ENCODE assay signal across 2 cellular contexts in the genomic region with DNA sequence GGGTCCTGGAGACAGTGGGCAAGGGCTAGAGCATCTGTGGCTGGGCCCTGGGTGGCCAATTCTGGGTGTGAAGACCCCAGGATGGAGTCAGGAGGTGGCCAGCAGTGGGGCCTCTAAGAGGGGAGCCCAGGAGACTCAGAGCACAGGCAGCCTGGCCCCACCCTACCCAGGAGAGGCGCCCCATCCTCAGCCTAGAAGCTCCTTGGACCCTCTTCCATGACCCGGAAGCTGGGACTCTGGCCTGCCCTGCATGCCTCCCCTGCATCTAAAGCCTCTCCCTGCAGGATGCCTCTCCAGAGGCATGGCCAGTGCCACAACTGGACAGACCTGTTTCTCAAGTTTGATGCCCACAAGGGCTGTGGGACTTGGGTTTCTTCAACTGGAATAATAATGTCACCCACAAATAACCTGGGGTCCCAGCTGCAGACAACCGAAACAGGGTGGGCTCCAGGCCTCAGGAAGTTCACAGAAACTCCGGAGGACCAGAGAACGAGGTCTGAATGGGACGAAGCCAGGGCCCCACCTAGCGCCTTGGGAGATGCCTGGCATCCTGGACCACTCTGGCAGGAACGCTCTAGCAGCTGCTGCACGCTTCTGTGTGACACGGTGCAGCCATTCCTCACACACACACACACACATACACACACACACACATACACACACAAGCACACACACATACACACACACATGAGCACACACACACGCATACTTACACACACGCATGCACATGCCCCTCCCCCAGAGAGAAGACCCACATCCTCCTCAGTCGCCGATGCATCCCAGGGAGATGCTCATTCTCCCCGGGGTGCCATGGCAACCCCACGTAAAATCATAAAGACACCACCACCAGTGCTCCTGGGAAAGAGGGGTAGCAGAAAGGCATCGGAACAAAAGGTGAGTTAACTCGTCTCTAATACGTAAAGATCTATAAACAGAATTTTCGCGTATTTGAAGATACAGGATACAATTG.
TF ChIP-seq lines count a peak whose summit lies in the region.

No MANE protein-coding gene starts in this region.

TF ChIP-seq in HCT116, 20 proteins besides CTCF, POLR2A, EP300 and RAD21 (continued from another document):
- TF ChIP-seq, protein P1, sequence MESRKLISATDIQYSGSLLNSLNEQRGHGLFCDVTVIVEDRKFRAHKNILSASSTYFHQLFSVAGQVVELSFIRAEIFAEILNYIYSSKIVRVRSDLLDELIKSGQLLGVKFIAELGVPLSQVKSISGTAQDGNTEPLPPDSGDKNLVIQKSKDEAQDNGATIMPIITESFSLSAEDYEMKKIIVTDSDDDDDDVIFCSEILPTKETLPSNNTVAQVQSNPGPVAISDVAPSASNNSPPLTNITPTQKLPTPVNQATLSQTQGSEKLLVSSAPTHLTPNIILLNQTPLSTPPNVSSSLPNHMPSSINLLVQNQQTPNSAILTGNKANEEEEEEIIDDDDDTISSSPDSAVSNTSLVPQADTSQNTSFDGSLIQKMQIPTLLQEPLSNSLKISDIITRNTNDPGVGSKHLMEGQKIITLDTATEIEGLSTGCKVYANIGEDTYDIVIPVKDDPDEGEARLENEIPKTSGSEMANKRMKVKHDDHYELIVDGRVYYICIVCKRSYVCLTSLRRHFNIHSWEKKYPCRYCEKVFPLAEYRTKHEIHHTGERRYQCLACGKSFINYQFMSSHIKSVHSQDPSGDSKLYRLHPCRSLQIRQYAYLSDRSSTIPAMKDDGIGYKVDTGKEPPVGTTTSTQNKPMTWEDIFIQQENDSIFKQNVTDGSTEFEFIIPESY (IDR thresholded peaks at IDR 0.05; ENCODE audit: extremely low read depth, insufficient replicate concordance, low read length), result no peak
- TF ChIP-seq SRF (IDR thresholded peaks at IDR 0.05; ENCODE audit: low read depth), result no peak
- TF ChIP-seq YY1 (IDR thresholded peaks at IDR 0.05; ENCODE audit: extremely low read depth, insufficient replicate concordance, low read depth, low read length), result no peak
- no peak for TF ChIP-seq ELF1 (IDR thresholded peaks at IDR 0.05; ENCODE audit: borderline replicate concordance, low read depth)
- TF ChIP-seq ZFX (IDR thresholded peaks at IDR 0.05), result no peak
- TF ChIP-seq JUND (IDR thresholded peaks at IDR 0.05), result no peak
- TF ChIP-seq POLR2AphosphoS5 (IDR thresholded peaks at IDR 0.05; ENCODE audit: low read depth, low read length), result no peak
- no peak for TF ChIP-seq EGR1 (IDR thresholded peaks at IDR 0.05; ENCODE audit: low read depth)
- TF ChIP-seq ZNF274 (IDR thresholded peaks at IDR 0.05; ENCODE audit: low read depth, low read length), result no peak
TF ChIP-seq in HCT116: peak in this region for 0.

TF ChIP-seq in Ishikawa, 13 proteins besides CTCF, POLR2A, EP300 and RAD21 (continued from another document):
- TF ChIP-seq, protein P2, sequence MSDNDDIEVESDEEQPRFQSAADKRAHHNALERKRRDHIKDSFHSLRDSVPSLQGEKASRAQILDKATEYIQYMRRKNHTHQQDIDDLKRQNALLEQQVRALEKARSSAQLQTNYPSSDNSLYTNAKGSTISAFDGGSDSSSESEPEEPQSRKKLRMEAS (IDR thresholded peaks at IDR 0.05), result peak; percentile 61
- TF ChIP-seq, protein P3, sequence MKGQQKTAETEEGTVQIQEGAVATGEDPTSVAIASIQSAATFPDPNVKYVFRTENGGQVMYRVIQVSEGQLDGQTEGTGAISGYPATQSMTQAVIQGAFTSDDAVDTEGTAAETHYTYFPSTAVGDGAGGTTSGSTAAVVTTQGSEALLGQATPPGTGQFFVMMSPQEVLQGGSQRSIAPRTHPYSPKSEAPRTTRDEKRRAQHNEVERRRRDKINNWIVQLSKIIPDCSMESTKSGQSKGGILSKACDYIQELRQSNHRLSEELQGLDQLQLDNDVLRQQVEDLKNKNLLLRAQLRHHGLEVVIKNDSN (IDR thresholded peaks at IDR 0.05), result no peak
- TF ChIP-seq TCF12 (IDR thresholded peaks at IDR 0.05; ENCODE audit: low read depth) (peak; percentile 54; the same call in 1 of the 2 replicates), NFIC (IDR thresholded peaks at IDR 0.05) (0 out of 2 replicates have a peak, but pooled peaks have one; percentile 19), FOXM1 (IDR thresholded peaks at IDR 0.05; ENCODE audit: borderline replicate concordance, low read depth) (0 out of 2 replicates have a peak, but pooled peaks have one; percentile 35), TAF1 (IDR thresholded peaks at IDR 0.05; ENCODE audit: low read depth) (no peak), TEAD4 (IDR thresholded peaks at IDR 0.05) (peak; percentile 64), YY1 (IDR thresholded peaks at IDR 0.05; ENCODE audit: low read depth) (peak; percentile 28; the same call in 1 of the 2 replicates)
- TF ChIP-seq, protein P4, sequence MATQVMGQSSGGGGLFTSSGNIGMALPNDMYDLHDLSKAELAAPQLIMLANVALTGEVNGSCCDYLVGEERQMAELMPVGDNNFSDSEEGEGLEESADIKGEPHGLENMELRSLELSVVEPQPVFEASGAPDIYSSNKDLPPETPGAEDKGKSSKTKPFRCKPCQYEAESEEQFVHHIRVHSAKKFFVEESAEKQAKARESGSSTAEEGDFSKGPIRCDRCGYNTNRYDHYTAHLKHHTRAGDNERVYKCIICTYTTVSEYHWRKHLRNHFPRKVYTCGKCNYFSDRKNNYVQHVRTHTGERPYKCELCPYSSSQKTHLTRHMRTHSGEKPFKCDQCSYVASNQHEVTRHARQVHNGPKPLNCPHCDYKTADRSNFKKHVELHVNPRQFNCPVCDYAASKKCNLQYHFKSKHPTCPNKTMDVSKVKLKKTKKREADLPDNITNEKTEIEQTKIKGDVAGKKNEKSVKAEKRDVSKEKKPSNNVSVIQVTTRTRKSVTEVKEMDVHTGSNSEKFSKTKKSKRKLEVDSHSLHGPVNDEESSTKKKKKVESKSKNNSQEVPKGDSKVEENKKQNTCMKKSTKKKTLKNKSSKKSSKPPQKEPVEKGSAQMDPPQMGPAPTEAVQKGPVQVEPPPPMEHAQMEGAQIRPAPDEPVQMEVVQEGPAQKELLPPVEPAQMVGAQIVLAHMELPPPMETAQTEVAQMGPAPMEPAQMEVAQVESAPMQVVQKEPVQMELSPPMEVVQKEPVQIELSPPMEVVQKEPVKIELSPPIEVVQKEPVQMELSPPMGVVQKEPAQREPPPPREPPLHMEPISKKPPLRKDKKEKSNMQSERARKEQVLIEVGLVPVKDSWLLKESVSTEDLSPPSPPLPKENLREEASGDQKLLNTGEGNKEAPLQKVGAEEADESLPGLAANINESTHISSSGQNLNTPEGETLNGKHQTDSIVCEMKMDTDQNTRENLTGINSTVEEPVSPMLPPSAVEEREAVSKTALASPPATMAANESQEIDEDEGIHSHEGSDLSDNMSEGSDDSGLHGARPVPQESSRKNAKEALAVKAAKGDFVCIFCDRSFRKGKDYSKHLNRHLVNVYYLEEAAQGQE (IDR thresholded peaks at IDR 0.05; ENCODE audit: low read depth), result no peak
